In the genomic region with DNA sequence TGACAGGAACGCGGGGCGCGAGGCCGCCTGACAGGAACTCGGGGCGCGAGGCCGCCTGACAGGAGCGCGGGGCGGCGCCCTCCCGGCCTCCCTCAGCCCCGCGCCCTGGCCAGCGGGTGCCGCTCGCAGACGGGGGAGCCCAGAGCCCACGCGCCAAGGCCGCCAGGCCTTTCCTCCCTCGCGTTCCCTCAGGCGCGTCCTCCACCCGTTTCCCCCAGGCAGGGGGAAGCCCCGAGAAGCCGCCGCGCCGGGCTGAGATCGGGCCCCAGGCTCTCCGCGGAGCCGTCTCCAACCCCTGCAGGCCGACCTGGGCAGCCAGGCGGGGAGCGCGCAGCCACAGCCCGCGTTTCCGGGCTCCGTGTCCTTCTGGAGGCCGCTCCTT, we compare ENCODE assay signal across 2 cellular contexts.
TF ChIP-seq lines count a peak whose summit lies in the region.

No MANE protein-coding gene starts in this region.

TF ChIP-seq in GM23338, 12 proteins besides CTCF, POLR2A, EP300 and RAD21:
- TF ChIP-seq EZH2phosphoT487 (IDR thresholded peaks at IDR 0.05; ENCODE audit: unreplicated experiment) (no peak), CREB1 (CRISPR knock-in tag; IDR thresholded peaks at IDR 0.05; ENCODE audit: low read depth) (no peak), EZH2 (IDR thresholded peaks at IDR 0.05; ENCODE audit: low read depth, unreplicated experiment) (no peak), NANOG (IDR thresholded peaks at IDR 0.05; ENCODE audit: borderline replicate concordance) (no peak), JUNB (IDR thresholded peaks at IDR 0.05; ENCODE audit: unreplicated experiment) (no peak), STAT1 (IDR thresholded peaks at IDR 0.05; ENCODE audit: unreplicated experiment) (no peak), ZNF114 (CRISPR knock-in tag; IDR thresholded peaks at IDR 0.05) (no peak)

TF ChIP-seq in H1, 55 proteins besides CTCF, POLR2A, EP300 and RAD21:
- TF ChIP-seq SRF (IDR thresholded peaks at IDR 0.05; ENCODE audit: low read depth, low read length) (no peak), SUZ12 (IDR thresholded peaks at IDR 0.05; ENCODE audit: low read length) (peak; percentile 39; the same call in 1 of the 2 replicates), GTF2F1 (IDR thresholded peaks at IDR 0.05; ENCODE audit: borderline replicate concordance, low read depth, low read length) (no peak), HDAC2 (IDR thresholded peaks at IDR 0.05; ENCODE audit: borderline replicate concordance in 1 of 2, low read depth in 2 of 2, low read length in 2 of 2) (0 out of 4 replicates have a peak, but pooled peaks of 1 of the 2 experiments have one; percentile 46), TBP (IDR thresholded peaks at IDR 0.05; ENCODE audit: low read depth, low read length) (no peak), BCL11A (IDR thresholded peaks at IDR 0.05; ENCODE audit: low read depth in 2 of 2, low read length in 2 of 2) (no peak), CREB1 (IDR thresholded peaks at IDR 0.05) (no peak), FOSL1 (IDR thresholded peaks at IDR 0.05; ENCODE audit: insufficient read depth, low read depth, low read length) (no peak), GABPA (IDR thresholded peaks at IDR 0.05; ENCODE audit: borderline replicate concordance, insufficient read depth, low read length) (peak; percentile 52; the same call in 1 of the 2 replicates), NANOG (IDR thresholded peaks at IDR 0.05; ENCODE audit: insufficient read depth, low read depth, low read length, poor library complexity, severe bottlenecking) (no peak), TAF1 (IDR thresholded peaks at IDR 0.05; ENCODE audit: low read depth, low read length) (no peak), CBX5 (IDR thresholded peaks at IDR 0.05; ENCODE audit: low read depth, low read length) (no peak), KDM5A (IDR thresholded peaks at IDR 0.05; ENCODE audit: low read length) (no peak), HDAC6 (IDR thresholded peaks at IDR 0.05; ENCODE audit: low read depth, low read length) (no peak), SP4 (IDR thresholded peaks at IDR 0.05; ENCODE audit: low read length) (no peak), EZH2 (IDR thresholded peaks at IDR 0.05; ENCODE audit: low read depth, low read length, severe bottlenecking) (peak; percentile 43), JUN (IDR thresholded peaks at IDR 0.05; ENCODE audit: low read depth, low read length) (no peak), KDM4A (IDR thresholded peaks at IDR 0.05; ENCODE audit: low read depth, low read length, severe bottlenecking) (peak; percentile 63), RXRA (IDR thresholded peaks at IDR 0.05; ENCODE audit: insufficient read depth, low read depth, low read length) (no peak)
- TF ChIP-seq, protein P1, sequence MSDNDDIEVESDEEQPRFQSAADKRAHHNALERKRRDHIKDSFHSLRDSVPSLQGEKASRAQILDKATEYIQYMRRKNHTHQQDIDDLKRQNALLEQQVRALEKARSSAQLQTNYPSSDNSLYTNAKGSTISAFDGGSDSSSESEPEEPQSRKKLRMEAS (IDR thresholded peaks at IDR 0.05): peak; percentile 75
- TF ChIP-seq, protein P2, sequence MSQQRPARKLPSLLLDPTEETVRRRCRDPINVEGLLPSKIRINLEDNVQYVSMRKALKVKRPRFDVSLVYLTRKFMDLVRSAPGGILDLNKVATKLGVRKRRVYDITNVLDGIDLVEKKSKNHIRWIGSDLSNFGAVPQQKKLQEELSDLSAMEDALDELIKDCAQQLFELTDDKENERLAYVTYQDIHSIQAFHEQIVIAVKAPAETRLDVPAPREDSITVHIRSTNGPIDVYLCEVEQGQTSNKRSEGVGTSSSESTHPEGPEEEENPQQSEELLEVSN (IDR thresholded peaks at IDR 0.05): peak; percentile 14; the same call in 1 of the 2 replicates
- TF ChIP-seq, protein P3, sequence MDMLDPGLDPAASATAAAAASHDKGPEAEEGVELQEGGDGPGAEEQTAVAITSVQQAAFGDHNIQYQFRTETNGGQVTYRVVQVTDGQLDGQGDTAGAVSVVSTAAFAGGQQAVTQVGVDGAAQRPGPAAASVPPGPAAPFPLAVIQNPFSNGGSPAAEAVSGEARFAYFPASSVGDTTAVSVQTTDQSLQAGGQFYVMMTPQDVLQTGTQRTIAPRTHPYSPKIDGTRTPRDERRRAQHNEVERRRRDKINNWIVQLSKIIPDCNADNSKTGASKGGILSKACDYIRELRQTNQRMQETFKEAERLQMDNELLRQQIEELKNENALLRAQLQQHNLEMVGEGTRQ (IDR thresholded peaks at IDR 0.05; ENCODE audit: low read length): no peak
TF ChIP-seq in H1: peak in this region for 7.
